Comparison of ENCODE assay signal across 1 cellular context in genomic region chr3:187518616-187519015, GRCh38.
TF ChIP-seq lines count a peak whose summit lies in the region.

No MANE protein-coding gene starts in this region.

TF ChIP-seq in K562, 482 proteins besides CTCF, POLR2A, EP300 and RAD21:
- TF ChIP-seq UBTF (IDR thresholded peaks at IDR 0.05; ENCODE audit: borderline replicate concordance in 1 of 2, low read depth in 2 of 2, low read length in 2 of 2) = no peak
- no peak for TF ChIP-seq KDM1A (IDR thresholded peaks at IDR 0.05)
- no peak for TF ChIP-seq PCBP1 (IDR thresholded peaks at IDR 0.05; ENCODE audit: low read depth, low read length, poor library complexity, severe bottlenecking)
- no peak for TF ChIP-seq RFX7 (CRISPR knock-in tag; IDR thresholded peaks at IDR 0.05)
- TF ChIP-seq HMBOX1 (IDR thresholded peaks at IDR 0.05) = peak; percentile 81
- no peak for TF ChIP-seq MYC (IDR thresholded peaks at IDR 0.05; ENCODE audit: low read depth, low read length)
- TF ChIP-seq MYC (CRISPR knock-in tag; IDR thresholded peaks at IDR 0.05; ENCODE audit: borderline replicate concordance, low read depth) = no peak
- no peak for TF ChIP-seq ZNF586 (CRISPR knock-in tag; conservative IDR thresholded peaks at IDR 0.05)
- no peak for TF ChIP-seq ZNF512 (tag; IDR thresholded peaks at IDR 0.05)
- TF ChIP-seq CHD7 (IDR thresholded peaks at IDR 0.05; ENCODE audit: low read depth, low read length) = no peak
- no peak for TF ChIP-seq XRCC3 (IDR thresholded peaks at IDR 0.05)
- TF ChIP-seq ZNF518B (CRISPR knock-in tag; IDR thresholded peaks at IDR 0.05) = no peak
- TF ChIP-seq MEIS2 (IDR thresholded peaks at IDR 0.05; ENCODE audit: partially characterized antibody) = peak; percentile 70
- TF ChIP-seq POLR2B (IDR thresholded peaks at IDR 0.05; ENCODE audit: low read depth, partially characterized antibody) = no peak
- no peak for TF ChIP-seq NELFE (IDR thresholded peaks at IDR 0.05; ENCODE audit: insufficient read depth, insufficient read length)
- no peak for TF ChIP-seq POLR3A (IDR thresholded peaks at IDR 0.05; ENCODE audit: borderline replicate concordance, extremely low read depth, insufficient read depth, insufficient read length)
- TF ChIP-seq PKNOX1 (IDR thresholded peaks at IDR 0.05) = peak; percentile 66
- no peak for TF ChIP-seq FOXJ2 (tag; IDR thresholded peaks at IDR 0.05)
- no peak for TF ChIP-seq PTBP1 (IDR thresholded peaks at IDR 0.05; ENCODE audit: low read depth, low read length)
- no peak for TF ChIP-seq MAFG (tag; conservative IDR thresholded peaks at IDR 0.05)
- TF ChIP-seq BRCA1 (IDR thresholded peaks at IDR 0.05) = no peak
- TF ChIP-seq BRCA1 (CRISPR knock-in tag; IDR thresholded peaks at IDR 0.05) = no peak
- peak; percentile 33; the same call in 1 of the 2 replicates for TF ChIP-seq GATA2 (CRISPR knock-in tag; IDR thresholded peaks at IDR 0.05)
TF ChIP-seq in K562: peak in this region for 4.
